Comparison of ENCODE assay signal across 8 cellular contexts in genomic region chr6:8063762-8064637, GRCh38. TPM values are rescaled to one million over a fixed set of nuclear protein-coding genes. Genes with fewer than 3 reads are reported as not detected.
DNase-seq lines count a peak whose midpoint lies in the region; ATAC-seq, FAIRE-seq and TF ChIP-seq lines count a peak whose summit lies in the region.

Gene BLOC1S5 (minus strand): TSS chr6:8064389. CDS start chr6:8064376, 13 bp downstream.

- H3K4me3 ChIP-seq in OCI-LY3 (ENCODE audit: low read length) (peak within 1 kb of the TSS; percentile 94), endothelial cell of umbilical vein (replicated peaks in 1 of 3; ENCODE audit: insufficient read depth in 1 of 3, low read depth in 1 of 3, low read length in 3 of 3) (peak within 1 kb of the TSS; percentile 59 to 88 (median 76))

- CTCF ChIA-PET in endothelial cell of umbilical vein (lab: Charles Lee): interaction anchor here (0.9 to 2.6 kb wide), 10 partner anchors 16 to 449 kb away, joined by 3 to 37 read pairs (median 4); partner anchors contain the start of gene EEF1E1

- peak; percentile 87 for TF ChIP-seq POLR2A in endothelial cell of umbilical vein (IDR thresholded peaks at IDR 0.05; ENCODE audit: low read depth, low read length)

- peak; percentile 88 for ATAC-seq in GM21515 (IDR thresholded peaks at IDR 0.05; ENCODE audit: unreplicated experiment)

- peaks cover 13% of the 10 kb centered on the region for H3K79me2 ChIP-seq in OCI-LY3 (ENCODE audit: low read length)
- peaks cover 13% of the 10 kb centered on the region for H3K79me2 ChIP-seq in endothelial cell of umbilical vein (ENCODE audit: control insufficient read depth, insufficient read depth, low read length)

- H2AFZ ChIP-seq in OCI-LY3 (ENCODE audit: low read depth, low read length) (peak within 1 kb of the TSS; percentile 74), endothelial cell of umbilical vein (ENCODE audit: low read depth, low read length) (peak within 1 kb of the TSS; percentile 73)

- H3K36me3 ChIP-seq in OCI-LY3 (replicated peaks; ENCODE audit: low read depth, low read length) (peaks cover 17% of the 10 kb centered on the region), endothelial cell of umbilical vein (ENCODE audit: control insufficient read depth in 2 of 2, extremely low read depth in 1 of 2, insufficient read depth in 2 of 2, low read length in 2 of 2) (peaks cover 0 to 4% of the 10 kb centered on the region in 2 experiments)

- H3K9me3 ChIP-seq in OCI-LY3 (ENCODE audit: insufficient read depth, low read length) (no peaks in the 10 kb centered on the region), endothelial cell of umbilical vein (replicated peaks; ENCODE audit: control insufficient read depth, insufficient read depth, low read length) (no peaks in the 10 kb centered on the region)

- DNase-seq in D341Med (ENCODE audit: low spot score) (peak; percentile 99), HuH-7 (ENCODE audit: low spot score) (peak; percentile 70), endothelial cell of umbilical vein (ENCODE audit: low read depth, low spot score) (peak; percentile 98), midbrain (lab: John Stamatoyannopoulos, UW) (peak; percentile 97)
- DNase-seq in activated CD8-positive, alpha-beta memory T cell treated with anti-CD3 and anti-CD28 coated beads, Interleukin-2, amount 50 U/mL, for 48 hours: peak; percentile 99
- DNase-seq in stimulated activated CD8-positive, alpha-beta memory T cell treated with anti-CD3 and anti-CD28 coated beads, Interleukin-2, amount 100 ng/mL, for 1 hour (ENCODE audit: low read depth in 2 of 2): peak; percentile 90 to 95

- intact Hi-C loops in endothelial cell of umbilical vein (cut with micrococcal nuclease): loop anchor here (1.0 to 10.0 kb wide), 7 partner anchors 19 to 752 kb away; partner anchors contain the start of genes EEF1E1 and SSR1

- TF ChIP-seq CTCF in OCI-LY3 (IDR thresholded peaks at IDR 0.05; ENCODE audit: low read depth, low read length): no peak
- TF ChIP-seq CTCF in endothelial cell of umbilical vein (IDR thresholded peaks at IDR 0.05; ENCODE audit: extremely low read depth in 1 of 2, insufficient read depth in 1 of 2, low read depth in 1 of 2, low read length in 2 of 2): peak in 1 of 2 donors; percentile 13

- H4K20me1 ChIP-seq in OCI-LY3 (ENCODE audit: insufficient read depth, low read length): no peaks in the 10 kb centered on the region
- H4K20me1 ChIP-seq in endothelial cell of umbilical vein (replicated peaks; ENCODE audit: control insufficient read depth, extremely low read depth, insufficient read depth, low read length): no peaks in the 10 kb centered on the region

- H3K4me1 ChIP-seq in OCI-LY3 (ENCODE audit: low read length) (peaks cover 17% of the 10 kb centered on the region), endothelial cell of umbilical vein (ENCODE audit: control insufficient read depth, extremely low read depth, insufficient read depth, low read length) (peaks cover 18% of the 10 kb centered on the region)

- no peaks in the 10 kb centered on the region for H3K27me3 ChIP-seq in OCI-LY3 (ENCODE audit: low read depth, low read length)
- no peaks in the 10 kb centered on the region for H3K27me3 ChIP-seq in endothelial cell of umbilical vein (ENCODE audit: control insufficient read depth in 2 of 2, insufficient read depth in 2 of 2, low read length in 2 of 2)

- H3K9me1 ChIP-seq in endothelial cell of umbilical vein (replicated peaks; ENCODE audit: control insufficient read depth, extremely low read depth, insufficient read depth, low read length): no peaks in the 10 kb centered on the region

- H3K4me2 ChIP-seq in OCI-LY3 (ENCODE audit: low read length) (peak within 1 kb of the TSS; percentile 86), endothelial cell of umbilical vein (ENCODE audit: insufficient read depth, low read length) (peak within 1 kb of the TSS; percentile 90)

- peak; percentile 92 for FAIRE-seq in endothelial cell of umbilical vein (lab: Jason Lieb, UNC)

- dilution Hi-C loops in endothelial cell of umbilical vein (cut with MboI; ENCODE audit: extremely low pct_ligation_motif_present, low sequenced_read_pairs): no loop called here

- TSS peak; percentile 64 for BruUV-seq in endothelial cell of umbilical vein (replicated peaks; lab: Mats Ljungman, UMichigan)

- H3K27ac ChIP-seq in OCI-LY3 (ENCODE audit: low read length) (peak within 1 kb of the TSS; percentile 65), endothelial cell of umbilical vein (ENCODE audit: insufficient read depth, low read depth, low read length) (peak within 1 kb of the TSS; percentile 76)

- POLR2A ChIA-PET in endothelial cell of umbilical vein (lab: Charles Lee): interaction anchor here (1.6 to 2.2 kb wide), 2 partner anchors 21 to 38 kb away, joined by 4 to 5 read pairs; partner anchors contain the start of gene EEF1E1

- H3K9ac ChIP-seq in OCI-LY3 (ENCODE audit: low read length) (peak within 1 kb of the TSS; percentile 85), endothelial cell of umbilical vein (replicated peaks; ENCODE audit: extremely low read depth, insufficient read depth, low read length) (peak within 1 kb of the TSS; percentile 86)

TF ChIP-seq in endothelial cell of umbilical vein, 7 proteins besides CTCF, POLR2A, EP300 and RAD21:
- TF ChIP-seq JUN (IDR thresholded peaks at IDR 0.05; ENCODE audit: borderline replicate concordance, insufficient read depth, insufficient read length, low read depth) (no peak), MYC (IDR thresholded peaks at IDR 0.05; ENCODE audit: low read depth, low read length) (no peak), POLR2AphosphoS5 (IDR thresholded peaks at IDR 0.05; ENCODE audit: insufficient read depth, low read depth, low read length) (peak; percentile 84)

RNA-seq across cellular contexts. Expression of gene BLOC1S5, which starts in this region (rescaled TPM):
- 16.3 and 19.1 TPM in 2 replicates for total RNA-seq in endothelial cell of umbilical vein
- 3.1 and 3.9 TPM in 2 replicates for polyA plus RNA-seq in endothelial cell of umbilical vein
- polyA plus RNA-seq in endothelial cell of umbilical vein (2011; cell fraction: cytosol; rRNA removed): 5.9 and 6.5 TPM in 2 replicates
- polyA plus RNA-seq in endothelial cell of umbilical vein (2011; cell fraction: nucleus; rRNA removed): 3.2 and 4.2 TPM in 2 replicates
- polyA plus RNA-seq in endothelial cell of umbilical vein (2012): 17.5 and 18.6 TPM in 2 replicates
- 4.5 and 14.3 TPM in 2 replicates for polyA minus RNA-seq in endothelial cell of umbilical vein
- polyA minus RNA-seq in endothelial cell of umbilical vein (2011; cell fraction: cytosol; rRNA and poly(A)+ RNA removed): 4.0 TPM
- 7.6 and 8.8 TPM in 2 replicates for polyA minus RNA-seq in endothelial cell of umbilical vein (2011; cell fraction: nucleus; rRNA and poly(A)+ RNA removed)

Comparison
In these comparisons a context has a peak if more than half of its experiments do, and no peak if none do; other contexts are left out.
1. Peak in every context shown above with its lines: DNase-seq, ATAC-seq, H3K4me3 ChIP-seq and H3K27ac ChIP-seq.